In genomic region chr3:165206454-165207266, GRCh38 we compare ENCODE assay signal across 8 cellular contexts. TPM values are rescaled to one million over a fixed set of nuclear protein-coding genes. Genes with fewer than 3 reads are reported as not detected.
DNase-seq lines count a peak whose midpoint lies in the region; ATAC-seq lines count a peak whose summit lies in the region.

No MANE protein-coding gene starts in this region.

- ATAC-seq in GM18520 (IDR thresholded peaks at IDR 0.05; ENCODE audit: unreplicated experiment) (peak; percentile 74), HG02973 (IDR thresholded peaks at IDR 0.05; ENCODE audit: unreplicated experiment) (peak; percentile 99)

- DNase-seq in Ammon's horn (ENCODE audit: low spot score) (peak; percentile 92), NCI-H1694 (lab: John Stamatoyannopoulos, UW) (peak; percentile 55), SW480 (ENCODE audit: low spot score) (peak; percentile 62), ecto neural progenitor cell (ENCODE audit: low spot score) (peak; percentile 84), lung microvascular endothelial cell (ENCODE audit: low read depth in 2 of 2) (peak; percentile 72 to 77), stromal cell of bone marrow (ENCODE audit: low read depth) (peak; percentile 66)

RNA-seq across cellular contexts. Expression of gene SLITRK3, which starts 10.5 kb away (rescaled TPM):
- not detected in 2 replicates for total RNA-seq in lung microvascular endothelial cell

Comparison
In these comparisons a context has a peak if more than half of its experiments do, and no peak if none do; other contexts are left out.
1. Peak in every context shown above with its lines: DNase-seq and ATAC-seq.